8 cellular contexts compared by ENCODE assay signal in the genomic region with DNA sequence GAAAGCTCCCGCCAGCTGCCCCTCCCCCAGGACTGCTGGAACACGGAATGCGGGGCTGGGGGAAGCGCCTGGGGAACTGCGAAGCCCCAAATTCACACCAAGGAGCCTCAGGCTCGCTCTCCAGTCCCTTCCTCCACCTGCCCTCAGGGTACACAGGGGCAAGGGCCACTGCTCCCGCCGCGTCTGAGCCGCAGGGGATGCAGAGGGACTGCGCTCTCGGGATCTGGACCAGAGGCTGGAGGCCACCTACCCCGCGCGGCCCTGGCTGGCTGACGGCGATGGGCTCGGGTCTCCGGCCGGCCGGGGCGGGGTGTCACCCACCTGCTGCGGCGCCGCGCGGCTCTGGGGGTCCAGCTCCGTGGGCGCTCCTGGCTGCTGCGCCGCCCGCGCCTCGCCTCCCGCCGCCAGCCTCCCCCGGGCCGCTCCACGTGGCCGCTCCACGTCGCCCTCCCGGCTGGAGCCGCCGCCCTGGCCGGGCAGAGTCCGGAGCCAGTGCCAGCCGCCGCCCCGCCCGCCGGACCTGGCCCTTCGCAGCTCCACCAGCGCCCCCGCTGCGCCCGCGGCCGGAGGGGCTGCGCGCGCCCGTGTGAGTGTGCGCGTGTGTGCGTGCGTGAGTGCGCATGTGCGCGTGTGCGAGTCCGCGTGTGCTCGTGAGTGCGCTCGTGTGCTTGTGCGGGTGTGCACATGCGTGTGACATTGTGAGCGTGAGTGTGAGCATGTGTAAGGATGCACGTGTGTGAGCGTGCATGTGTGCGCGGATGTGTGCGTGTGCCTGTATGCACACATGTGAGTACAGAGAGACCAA. TPM values are rescaled to one million over a fixed set of nuclear protein-coding genes. Genes with fewer than 3 reads are reported as not detected.
A peak's percentile ranks its signal among the peaks of the same experiment; 100 is the strongest.
DNase-seq lines count a peak whose midpoint lies in the region; ATAC-seq and TF ChIP-seq lines count a peak whose summit lies in the region.

A gene with protein sequence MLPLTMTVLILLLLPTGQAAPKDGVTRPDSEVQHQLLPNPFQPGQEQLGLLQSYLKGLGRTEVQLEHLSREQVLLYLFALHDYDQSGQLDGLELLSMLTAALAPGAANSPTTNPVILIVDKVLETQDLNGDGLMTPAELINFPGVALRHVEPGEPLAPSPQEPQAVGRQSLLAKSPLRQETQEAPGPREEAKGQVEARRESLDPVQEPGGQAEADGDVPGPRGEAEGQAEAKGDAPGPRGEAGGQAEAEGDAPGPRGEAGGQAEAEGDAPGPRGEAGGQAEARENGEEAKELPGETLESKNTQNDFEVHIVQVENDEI (minus strand): TSS at position 604 of the 805 bp plus-strand sequence. CDS start 14,762 bp downstream, outside the sequence.

- H3K9me3 ChIP-seq in DOHH2 (ENCODE audit: control insufficient read depth, insufficient read depth, low read length), result no peaks in the 10 kb centered on the region
- H3K9me3 ChIP-seq in right lobe of liver, result no peaks in the 10 kb centered on the region
- no peaks in the 10 kb centered on the region for H3K9me3 ChIP-seq in subcutaneous abdominal adipose tissue (ENCODE audit: control insufficient read depth in 5 of 5, low read length in 5 of 5)

- no peaks in the 10 kb centered on the region for H3K79me2 ChIP-seq in DOHH2 (ENCODE audit: control insufficient read depth, low read length)

- no peaks in the 10 kb centered on the region for H3K9me2 ChIP-seq in DOHH2 (replicated peaks; ENCODE audit: control insufficient read depth, low read length)

- POLR2A ChIA-PET in MCF 10A (lab: Yijun Ruan, JAX), result interaction anchor here (0.6 to 1.0 kb wide), 4 partner anchors 10 to 140 kb away, joined by 3 to 4 read pairs (median 4); no protein-coding TSS in a partner anchor

- H3K4me3 ChIP-seq in DOHH2 (ENCODE audit: low read length) (peak within 1 kb of the TSS; percentile 55), right lobe of liver (peak within 1 kb of the TSS; percentile 20 to 49 (median 38)), subcutaneous abdominal adipose tissue (ENCODE audit: low read depth in 1 of 5, low read length in 5 of 5) (peak within 1 kb of the TSS; percentile 58 to 72 (median 62))

- H4K20me1 ChIP-seq in DOHH2 (ENCODE audit: control insufficient read depth, insufficient read depth, low read depth, low read length), result no peaks in the 10 kb centered on the region

- H3K27ac ChIP-seq in DOHH2 (ENCODE audit: low read depth, low read length), result no peak within 1 kb of the TSS
- H3K27ac ChIP-seq in right lobe of liver, result no peak within 1 kb of the TSS
- no peak within 1 kb of the TSS for H3K27ac ChIP-seq in subcutaneous abdominal adipose tissue (ENCODE audit: low read depth, low read length)

- WGBS in right lobe of liver (ENCODE audit: insufficient coverage, low coverage, low lambda C conversion rate, missing lambda C conversion rate), result 0% methylated on average over 2 of the region's 84 CpGs

- no TSS peak for BruUV-seq in MCF 10A (replicated peaks; lab: Mats Ljungman, UMichigan)

- H3K36me3 Mint-ChIP-seq in MCF 10A (ENCODE audit: insufficient read depth, unreplicated experiment), result no peaks in the 10 kb centered on the region

- ATAC-seq in right lobe of liver (peak; percentile 52 to 67 (median 65)), HG03175 (IDR thresholded peaks at IDR 0.05; ENCODE audit: unreplicated experiment) (no peak), HG02678 (IDR thresholded peaks at IDR 0.05; ENCODE audit: unreplicated experiment) (no peak)

- CTCF ChIA-PET in MCF 10A (lab: Yijun Ruan, JAX), result interaction anchor here (0.9 kb wide), 1 partner anchor 184 kb away, joined by 3 read pairs; no protein-coding TSS in a partner anchor

- no peak within 1 kb of the TSS for H3K27ac Mint-ChIP-seq in MCF 10A (ENCODE audit: low read depth, unreplicated experiment)

- peak within 1 kb of the TSS; percentile 68 for H3K4me3 Mint-ChIP-seq in MCF 10A (ENCODE audit: unreplicated experiment)

- no peaks in the 10 kb centered on the region for H3K4me1 Mint-ChIP-seq in MCF 10A (ENCODE audit: insufficient read depth, unreplicated experiment)

- H3K27me3 ChIP-seq in DOHH2 (ENCODE audit: control insufficient read depth, low read length), result peaks cover 25% of the 10 kb centered on the region
- H3K27me3 ChIP-seq in right lobe of liver, result no peaks in the 10 kb centered on the region
- peaks cover 0 to 16% (median 9%) of the 10 kb centered on the region in 5 donors for H3K27me3 ChIP-seq in subcutaneous abdominal adipose tissue (ENCODE audit: control insufficient read depth in 5 of 5, insufficient read depth in 4 of 5, low read length in 5 of 5)

- peaks cover 9% of the 10 kb centered on the region for H3K4me1 ChIP-seq in DOHH2 (ENCODE audit: control insufficient read depth, low read length)
- peaks cover 0 to 9% (median 0%) of the 10 kb centered on the region in 4 donors for H3K4me1 ChIP-seq in right lobe of liver
- peaks cover 4 to 25% (median 24%) of the 10 kb centered on the region in 5 donors for H3K4me1 ChIP-seq in subcutaneous abdominal adipose tissue (ENCODE audit: control insufficient read depth in 5 of 5, insufficient read depth in 5 of 5, low read length in 5 of 5)

- H3F3A ChIP-seq in DOHH2 (ENCODE audit: control insufficient read depth, insufficient read depth), result no peaks in the 10 kb centered on the region

- peak within 1 kb of the TSS; percentile 65 for H3K4me2 ChIP-seq in DOHH2 (ENCODE audit: low read length)

- intact Hi-C loops in MCF 10A (cut with micrococcal nuclease), result no loop called here
- intact Hi-C loops in right lobe of liver (cut with DNase I), result no loop called here

- peaks cover 26% of the 10 kb centered on the region for H3K27me3 Mint-ChIP-seq in MCF 10A (ENCODE audit: insufficient read depth, unreplicated experiment)

- TF ChIP-seq CTCF in DOHH2 (IDR thresholded peaks at IDR 0.05; ENCODE audit: low read depth, low read length, poor library complexity, severe bottlenecking) (no peak), MCF 10A (IDR thresholded peaks at IDR 0.05; ENCODE audit: unreplicated experiment) (no peak), right lobe of liver (IDR thresholded peaks at IDR 0.05) (no peak)

- H3K9me3 Mint-ChIP-seq in MCF 10A (ENCODE audit: unreplicated experiment), result no peaks in the 10 kb centered on the region

- no peaks in the 10 kb centered on the region for H3K36me3 ChIP-seq in DOHH2 (ENCODE audit: control insufficient read depth, low read length)
- H3K36me3 ChIP-seq in right lobe of liver, result no peaks in the 10 kb centered on the region
- H3K36me3 ChIP-seq in subcutaneous abdominal adipose tissue (ENCODE audit: control insufficient read depth in 5 of 5, insufficient read depth in 5 of 5, low read length in 5 of 5), result no peaks in the 10 kb centered on the region

- DNase-seq in NCI-H1092 (lab: John Stamatoyannopoulos, UW), result peak; percentile 12
- peak; percentile 23 for DNase-seq in MCF 10A (ENCODE audit: unreplicated experiment)
- no peak for DNase-seq in right lobe of liver
- no peak for DNase-seq in epidermal melanocyte (ENCODE audit: insufficient read length, low spot score)

- no peak for TF ChIP-seq POLR2A in right lobe of liver (IDR thresholded peaks at IDR 0.05)

- H3K9ac ChIP-seq in subcutaneous abdominal adipose tissue (ENCODE audit: low read length in 5 of 5), result peak within 1 kb of the TSS in 2 of 5 donors; percentile 11 to 44

RNA-seq across cellular contexts. Expression of the gene that starts here (rescaled TPM):
- total RNA-seq in MCF 10A (2022) (10.9 and 12.9 TPM in 2 replicates), right lobe of liver (10 to 100 TPM in 2 of 6 experiments, 1 to 10 TPM in 4; 2.5 to 33.2 (median 7.7) TPM)

Comparison
In these comparisons a context has a peak if more than half of its experiments do, and no peak if none do; other contexts are left out.
1. DNase-seq: peak in NCI-H1092 (single experiment) and MCF 10A (single experiment); none in right lobe of liver (0 of 3) and epidermal melanocyte (single experiment).
2. ATAC-seq: peak in right lobe of liver (4 of 4); none in HG03175 (single experiment) and HG02678 (single experiment).
3. Peak in every context shown above with its lines, with median percentiles within 50 percentile points of each other: H3K4me3 ChIP-seq.